ENCODE assay signal across 13 cellular contexts in genomic region chr22:39178206-39179111, GRCh38. TPM values are rescaled to one million over a fixed set of nuclear protein-coding genes. Genes with fewer than 3 reads are reported as not detected.
DNase-seq lines count a peak whose midpoint lies in the region; ATAC-seq, FAIRE-seq and TF ChIP-seq lines count a peak whose summit lies in the region.
"Had no signal": no experiment of that assay in that cellular context is flagged by ENCODE, and none has a peak within 500 bp of the region (broad histone marks: within the 10 kb centered on the region; RNA-seq: fewer than 3 reads in every experiment).

No MANE protein-coding gene starts in this region.

- peaks cover 44% of the 10 kb centered on the region for H3K4me1 ChIP-seq in A549

- H3K36me3 Mint-ChIP-seq in IgD-negative memory B cell (peaks cover 2% of the 10 kb centered on the region), endothelial cell (ENCODE audit: low read depth, unreplicated experiment) (no peaks in the 10 kb centered on the region), natural killer cell (no peaks in the 10 kb centered on the region)
- H3K36me3 Mint-ChIP-seq in activated naive CD8-positive, alpha-beta T cell treated with anti-CD3 and anti-CD28 coated beads, Interleukin-2, amount 50 U/mL, for 24 hours (ENCODE audit: low read depth): no peaks in the 10 kb centered on the region

- H3K4me3 Mint-ChIP-seq in IgD-negative memory B cell (no peak overlapping the region), endothelial cell (ENCODE audit: unreplicated experiment) (no peak overlapping the region), natural killer cell (peak overlapping the region; percentile 57)
- H3K4me3 Mint-ChIP-seq in activated naive CD8-positive, alpha-beta T cell treated with anti-CD3 and anti-CD28 coated beads, Interleukin-2, amount 50 U/mL, for 24 hours: no peak overlapping the region

- no peak overlapping the region for H3K4me3 ChIP-seq in A549

- no peak for TF ChIP-seq RAD21 in A549 (conservative IDR thresholded peaks at IDR 0.05 in 1 of 2, IDR thresholded peaks at IDR 0.05 in 1 of 2)

- CTCF ChIA-PET in A549 (lab: Yijun Ruan, JAX): interaction anchor here (0.7 to 2.6 kb wide), 4 partner anchors 8 to 131 kb away, joined by 3 to 16 read pairs (median 4); no protein-coding TSS in a partner anchor

- WGBS in A549 (ENCODE audit: missing lambda C conversion rate): 90% methylated on average over 19 of the region's 19 CpGs

- H3K9me3 Mint-ChIP-seq in IgD-negative memory B cell (peaks cover 0 to 6% (median 6%) of the 10 kb centered on the region in 3 donors), endothelial cell (ENCODE audit: unreplicated experiment) (no peaks in the 10 kb centered on the region), natural killer cell (no peaks in the 10 kb centered on the region)
- no peaks in the 10 kb centered on the region for H3K9me3 Mint-ChIP-seq in activated naive CD8-positive, alpha-beta T cell treated with anti-CD3 and anti-CD28 coated beads, Interleukin-2, amount 50 U/mL, for 24 hours

- H3K27me3 Mint-ChIP-seq in IgD-negative memory B cell (peaks cover 5% of the 10 kb centered on the region), endothelial cell (ENCODE audit: unreplicated experiment) (peaks cover 19% of the 10 kb centered on the region), natural killer cell (ENCODE audit: low read depth in 2 of 2) (peaks cover 0 to 3% of the 10 kb centered on the region in 2 donors)
- H3K27me3 Mint-ChIP-seq in activated naive CD8-positive, alpha-beta T cell treated with anti-CD3 and anti-CD28 coated beads, Interleukin-2, amount 50 U/mL, for 24 hours: no peaks in the 10 kb centered on the region

- peak overlapping the region; percentile 92 to 95; a peak in 5 of 6 replicates for H3K27ac ChIP-seq in A549

- no peak for DNase-seq in A549 (ENCODE audit: low read depth in 1 of 2, low spot score in 1 of 2)
- no peak for DNase-seq in endothelial cell (ENCODE audit: low spot score)
- no peak for DNase-seq in natural killer cell
- DNase-seq in KG1 (lab: John Stamatoyannopoulos, UW): no peak
- DNase-seq in activated naive CD8-positive, alpha-beta T cell treated with anti-CD3 and anti-CD28 coated beads, Interleukin-2, amount 50 U/mL, for 24 hours: no peak
- DNase-seq in NCI-H748 treated with DMSO at 0.1 percent for 48 hours (lab: John Stamatoyannopoulos, UW): no peak
- DNase-seq: cerebellar nuclear complex; NCI-H1092 treated with DMSO at 0.1 percent for 48 hours; RPMI8226; small intestine; stimulated activated naive CD4-positive, alpha-beta T cell treated with Interleukin-2 at 50 U/mL for 16 hours had no signal

- POLR2A ChIA-PET in A549 (lab: Yijun Ruan, JAX): no interaction called here

- ATAC-seq in A549 (no peak), natural killer cell (no peak), esophagus mucosa (no peak)
- no peak for ATAC-seq in activated naive CD8-positive, alpha-beta T cell treated with anti-CD3 and anti-CD28 coated beads, Interleukin-2, amount 50 U/mL, for 24 hours

- TF ChIP-seq EP300 in A549 (IDR thresholded peaks at IDR 0.05): no peak

- no peak overlapping the region for H3K4me2 ChIP-seq in A549

- H3K4me1 Mint-ChIP-seq in IgD-negative memory B cell: peaks cover 10 to 14% (median 11%) of the 10 kb centered on the region in 3 donors
- peaks cover 44% of the 10 kb centered on the region for H3K4me1 Mint-ChIP-seq in endothelial cell (ENCODE audit: unreplicated experiment)
- peaks cover 54 to 72% of the 10 kb centered on the region in 2 donors for H3K4me1 Mint-ChIP-seq in natural killer cell
- H3K4me1 Mint-ChIP-seq in activated naive CD8-positive, alpha-beta T cell treated with anti-CD3 and anti-CD28 coated beads, Interleukin-2, amount 50 U/mL, for 24 hours: peaks cover 29% of the 10 kb centered on the region

- intact Hi-C loops in natural killer cell (cut with micrococcal nuclease): loop anchor here (10.0 kb wide), 1 partner anchor 866 kb away; no protein-coding TSS in a partner anchor

- H3K9me3 ChIP-seq in A549: no peaks in the 10 kb centered on the region

- no peak for FAIRE-seq in A549 (lab: Jason Lieb, UNC)
- FAIRE-seq: small intestine had no signal

- TF ChIP-seq CTCF in A549 (IDR thresholded peaks at IDR 0.05) (no peak), endothelial cell (IDR thresholded peaks at IDR 0.05; ENCODE audit: unreplicated experiment) (no peak), natural killer cell (IDR thresholded peaks at IDR 0.05) (no peak)

- TF ChIP-seq POLR2A in A549 (IDR thresholded peaks at IDR 0.05; ENCODE audit: low read length): no peak

- H3K27ac Mint-ChIP-seq in IgD-negative memory B cell (peak overlapping the region in 2 of 3 donors; percentile 22 to 23), endothelial cell (ENCODE audit: unreplicated experiment) (peak overlapping the region; percentile 39), natural killer cell (peak overlapping the region; percentile 75 to 98)
- no peak overlapping the region for H3K27ac Mint-ChIP-seq in activated naive CD8-positive, alpha-beta T cell treated with anti-CD3 and anti-CD28 coated beads, Interleukin-2, amount 50 U/mL, for 24 hours

TF ChIP-seq in A549, 52 proteins besides CTCF, POLR2A, EP300 and RAD21:
- TF ChIP-seq PBX3 (IDR thresholded peaks at IDR 0.05): no peak
- no peak for TF ChIP-seq CBX2 (IDR thresholded peaks at IDR 0.05; ENCODE audit: borderline replicate concordance, low read depth)
- no peak for TF ChIP-seq KDM5A (IDR thresholded peaks at IDR 0.05)
- TF ChIP-seq FOSL2 (IDR thresholded peaks at IDR 0.05): no peak
- TF ChIP-seq FOSL2 (CRISPR knock-in tag; IDR thresholded peaks at IDR 0.05): no peak
- TF ChIP-seq SMC3 (IDR thresholded peaks at IDR 0.05): no peak
- no peak for TF ChIP-seq EHF (CRISPR knock-in tag; IDR thresholded peaks at IDR 0.05)
- TF ChIP-seq EHMT2 (IDR thresholded peaks at IDR 0.05; ENCODE audit: low read depth): no peak
- no peak for TF ChIP-seq RFX5 (IDR thresholded peaks at IDR 0.05)
- no peak for TF ChIP-seq REST (IDR thresholded peaks at IDR 0.05)
- no peak for TF ChIP-seq MYC (IDR thresholded peaks at IDR 0.05; ENCODE audit: borderline replicate concordance, low read length)
- no peak for TF ChIP-seq SREBF2 (IDR thresholded peaks at IDR 0.05)
- TF ChIP-seq FOXS1 (CRISPR knock-in tag; IDR thresholded peaks at IDR 0.05): no peak
- no peak for TF ChIP-seq CBX8 (IDR thresholded peaks at IDR 0.05)

RNA-seq across cellular contexts. Expression of gene CBX7, which starts 26.0 kb away (rescaled TPM):
- 0.79 and 1.3 TPM in 2 replicates for polyA plus RNA-seq in A549 (2011; rRNA removed)
- polyA plus RNA-seq in A549 (2012; cell fraction: cytosol; rRNA removed): 1.2 and 1.8 TPM in 2 replicates
- 5.3 and 5.5 TPM in 2 replicates for polyA plus RNA-seq in A549 (2012; cell fraction: nucleus; rRNA removed)
- polyA plus RNA-seq in A549 (2017; fragmentation: RNase III; extraction: RNeasy Plus Mini Kit Qiagen cat#74134 plus additional on column Dnase treatment): 2.0 to 2.5 TPM (median 2.3 TPM) in 3 replicates
- 1.5 and 1.7 TPM in 2 replicates for polyA minus RNA-seq in A549 (2011; rRNA and poly(A)+ RNA removed)
- polyA plus RNA-seq in IgD-negative memory B cell: 35.4 TPM
- total RNA-seq in endothelial cell (ENCODE audit: unreplicated experiment): 3.5 TPM
- total RNA-seq in natural killer cell: 10 to 100 TPM; 49.6 to 52.9 (median 50.0) TPM
- 4.5 TPM for total RNA-seq in esophagus mucosa
